ENCODE assay signal across 8 cellular contexts in the genomic region with DNA sequence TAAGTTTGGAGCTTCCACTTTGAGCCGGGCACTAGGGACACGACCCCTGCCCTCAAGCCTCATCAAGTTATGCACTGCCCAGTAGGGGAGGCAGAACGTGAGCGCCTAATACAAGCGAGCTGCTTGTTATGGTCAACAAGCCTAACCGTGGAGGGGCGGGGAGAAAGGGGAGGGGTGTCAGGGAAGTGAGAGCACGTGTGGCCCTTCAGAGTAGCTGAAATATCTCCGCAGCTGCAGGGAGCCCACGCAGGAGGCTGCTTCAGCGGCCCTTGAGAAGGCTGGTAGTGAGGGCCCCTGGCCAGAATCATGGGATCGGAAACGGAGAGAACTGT. TPM values are rescaled to one million over a fixed set of nuclear protein-coding genes. Genes with fewer than 3 reads are reported as not detected.
A peak's percentile ranks its signal among the peaks of the same experiment; 100 is the strongest.
DNase-seq lines count a peak whose midpoint lies in the region; ATAC-seq and TF ChIP-seq lines count a peak whose summit lies in the region.

No MANE protein-coding gene starts in this region.

- H3K36me3 Mint-ChIP-seq in H9 (ENCODE audit: insufficient read depth in 1 of 3, low read depth in 3 of 3) = peaks cover 3 to 15% (median 14%) of the 10 kb centered on the region in 3 experiments; a peak in 6 of 7 replicates
- peaks cover 23% of the 10 kb centered on the region for H3K36me3 Mint-ChIP-seq in activated B cell treated with CpG ODN at 0.5 μM for 24 hours (ENCODE audit: low read depth)

- H3K79me1 ChIP-seq in H9 (ENCODE audit: insufficient read depth, low read depth, low read length, poor library complexity, severe bottlenecking) = no peaks in the 10 kb centered on the region

- H4K8ac ChIP-seq in H9 (replicated peaks; ENCODE audit: insufficient read length, low read depth, low read length) = no peak overlapping the region

- no peaks in the 10 kb centered on the region for H3K4me1 ChIP-seq in H9 (ENCODE audit: insufficient read depth, low read length)

- H3K4me3 ChIP-seq in GM12865 (ENCODE audit: low read depth, low read length) = peak overlapping the region; percentile 60
- peak overlapping the region; percentile 78 for H3K4me3 ChIP-seq in coronary artery
- H3K4me3 ChIP-seq in lower leg skin (ENCODE audit: low read depth, poor library complexity, severe bottlenecking) = peak overlapping the region; percentile 52

- no peak overlapping the region for H2BK20ac ChIP-seq in H9 (ENCODE audit: low read depth, low read length, poor library complexity, severe bottlenecking)

- H3K27ac Mint-ChIP-seq in H9 (peak overlapping the region in 1 of 3 experiments; percentile 23; a peak in 1 of 7 replicates), activated B cell treated with CpG ODN at 0.5 μM for 24 hours (peak overlapping the region; percentile 89)

- H3K4me3 Mint-ChIP-seq in H9 (peak overlapping the region; percentile 77 to 80), activated B cell treated with CpG ODN at 0.5 μM for 24 hours (peak overlapping the region; percentile 86)

- no peak overlapping the region for H3K14ac ChIP-seq in H9 (ENCODE audit: insufficient read depth, low read length)

- H2BK12ac ChIP-seq in H9 (ENCODE audit: insufficient read length, low read depth, low read length) = no peak overlapping the region

- no peak overlapping the region for H2AFZ ChIP-seq in H9 (ENCODE audit: low read length)

- no peak overlapping the region for H3K4ac ChIP-seq in H9 (ENCODE audit: low read depth, low read length)

- H3K27me3 Mint-ChIP-seq in H9 (ENCODE audit: low read depth) = peaks cover 34% of the 10 kb centered on the region
- no peaks in the 10 kb centered on the region for H3K27me3 Mint-ChIP-seq in activated B cell treated with CpG ODN at 0.5 μM for 24 hours

- H4K5ac ChIP-seq in H9 (ENCODE audit: insufficient read length, low read depth, low read length) = no peak overlapping the region

- H3K9me3 ChIP-seq in H9 (ENCODE audit: control insufficient read depth, low read depth, low read length) = no peaks in the 10 kb centered on the region

- H4K91ac ChIP-seq in H9 (ENCODE audit: insufficient read length, low read depth, low read length) = no peak overlapping the region

- no peaks in the 10 kb centered on the region for H3K79me2 ChIP-seq in H9 (ENCODE audit: insufficient read depth, low read length)

- H2AK5ac ChIP-seq in H9 (ENCODE audit: insufficient read length, low read length) = no peak overlapping the region

- TF ChIP-seq CTCF in GM12865 (IDR thresholded peaks at IDR 0.05; ENCODE audit: insufficient read depth, low read depth, low read length, missing control alignments) = no peak
- no peak for TF ChIP-seq CTCF in H9 (conservative IDR thresholded peaks at IDR 0.05)
- TF ChIP-seq CTCF in activated B cell treated with CpG ODN at 0.5 μM for 24 hours (IDR thresholded peaks at IDR 0.05) = peak; percentile 12
- TF ChIP-seq CTCF in coronary artery (IDR thresholded peaks at IDR 0.05) = no peak
- no peak for TF ChIP-seq CTCF in lower leg skin (IDR thresholded peaks at IDR 0.05)

- H3K4me1 Mint-ChIP-seq in H9 (peaks cover 23 to 26% of the 10 kb centered on the region in 2 experiments), activated B cell treated with CpG ODN at 0.5 μM for 24 hours (peaks cover 33% of the 10 kb centered on the region)

- no peak overlapping the region for H3K9ac ChIP-seq in H9 (ENCODE audit: extremely low read depth, insufficient read length, low read length)

- no peak overlapping the region for H3T11ph ChIP-seq in H9 (ENCODE audit: low read length)

- peaks cover 4% of the 10 kb centered on the region; the same call in 1 of the 2 replicates for H3K27me3 ChIP-seq in H9 (ENCODE audit: insufficient read depth, low read length)

- H3K23me2 ChIP-seq in H9 (ENCODE audit: insufficient read length, low read depth, low read length, poor library complexity, severe bottlenecking) = peaks cover 11% of the 10 kb centered on the region

- no peak overlapping the region for H3K23ac ChIP-seq in H9 (ENCODE audit: insufficient read length, low read depth, low read length)

- no peak overlapping the region for H2BK5ac ChIP-seq in H9 (ENCODE audit: insufficient read length, low read length)

- H3K27ac ChIP-seq in H9 (ENCODE audit: insufficient read length, low read depth, low read length) (no peak overlapping the region), coronary artery (peak overlapping the region; percentile 77 to 85)

- H2BK15ac ChIP-seq in H9 (ENCODE audit: low read depth, low read length) = no peak overlapping the region

- TF ChIP-seq POLR2A in lower leg skin (IDR thresholded peaks at IDR 0.05) = no peak

- H3K9me3 Mint-ChIP-seq in H9 = peaks cover 0 to 9% of the 10 kb centered on the region in 2 experiments; a peak in 3 of 5 replicates
- peaks cover 3% of the 10 kb centered on the region for H3K9me3 Mint-ChIP-seq in activated B cell treated with CpG ODN at 0.5 μM for 24 hours

- no peaks in the 10 kb centered on the region for H4K20me1 ChIP-seq in H9 (ENCODE audit: control insufficient read depth, insufficient read depth, insufficient read length)

- peak; percentile 68 for ATAC-seq in activated B cell treated with CpG ODN at 0.5 μM for 24 hours (ENCODE audit: low read depth)

- DNase-seq in GM12865 (ENCODE audit: low read depth) (peak; percentile 74), H9 (peak; percentile 75), M059J (ENCODE audit: low read depth) (peak; percentile 30), activated B cell treated with CpG ODN at 0.5 μM for 24 hours (no peak), coronary artery (ENCODE audit: low spot score) (peak; percentile 74), lower leg skin (ENCODE audit: low spot score in 2 of 2) (peak; percentile 38 to 86), cerebellar nuclear complex (lab: John Stamatoyannopoulos, UW) (no peak)
- peak; percentile 12 to 34 for DNase-seq in stimulated activated CD4-positive, alpha-beta T cell treated with anti-CD3 and anti-CD28 coated beads, Interleukin-4, amount 100 ng/mL, for 48 hours (ENCODE audit: low read depth in 2 of 2)

- peak overlapping the region; percentile 64 for H3K18ac ChIP-seq in H9 (ENCODE audit: insufficient read length, low read depth, low read length)

- CTCF ChIA-PET in activated B cell treated with CpG ODN at 0.5 μM for 24 hours (lab: Charles Lee) = interaction anchor here (0.7 to 6.5 kb wide), 19 partner anchors 16 to 271 kb away, joined by 3 to 60 read pairs (median 5); partner anchors contain the start of genes ACOT13, C6orf62, KIAA0319 and TDP2

- no peak overlapping the region for H3K56ac ChIP-seq in H9 (ENCODE audit: insufficient read length, low read depth, low read length)

- POLR2A ChIA-PET in activated B cell treated with CpG ODN at 0.5 μM for 24 hours (lab: Charles Lee) = interaction anchor here (0.6 to 5.3 kb wide), 14 partner anchors 22 to 275 kb away, joined by 3 to 67 read pairs (median 6); partner anchors contain the start of genes ACOT13, C6orf62, KIAA0319 and TDP2

- intact Hi-C loops in activated B cell treated with CpG ODN at 0.5 μM for 24 hours (cut with micrococcal nuclease) = loop anchor here (1.0 to 10.0 kb wide), 8 partner anchors 22 to 279 kb away; partner anchors contain the start of genes GMNN, KIAA0319 and TDP2
- intact Hi-C loops in lower leg skin (cut with DNase I; ENCODE audit: low total_unique reads) = no loop called here

- WGBS in H9 (ENCODE audit: extremely low coverage, insufficient read length, low lambda C conversion rate) = no CpG with 5 or more reads among the region's 13 CpGs
- 3 to 4% methylated on average over 13 of the region's 13 CpGs for WGBS in lower leg skin, 2 donors

- no peak overlapping the region for H2BK120ac ChIP-seq in H9 (ENCODE audit: low read depth, low read length, poor library complexity, severe bottlenecking)

- peak overlapping the region; percentile 93 for H3K4me2 ChIP-seq in H9 (ENCODE audit: insufficient read depth, insufficient read length, low read length)

RNA-seq across cellular contexts. Expression of gene ALDH5A1, which starts 0.7 kb away (rescaled TPM):
- 5.2 and 5.4 TPM in 2 replicates for total RNA-seq in H9 (2021)
- total RNA-seq in M059J (2014; rRNA removed; shearing (Covaris generic)) = 1.8 and 3.0 TPM in 2 replicates
- total RNA-seq in activated B cell treated with CpG ODN at 0.5 μM for 24 hours = 15.9 and 17.5 TPM in 2 replicates
- 10 to 100 TPM; 10.9 to 16.5 (median 14.3) TPM for total RNA-seq in lower leg skin

RNA-seq across cellular contexts. Expression of gene GPLD1, which starts 6.1 kb away (rescaled TPM):
- total RNA-seq in H9 (2021) (7.5 and 8.0 TPM in 2 replicates), activated B cell treated with CpG ODN at 0.5 μM for 24 hours (7.3 and 8.4 TPM in 2 replicates), lower leg skin (10 to 100 TPM; 24.4 to 69.6 (median 50.8) TPM)
- total RNA-seq in M059J (2014; rRNA removed; shearing (Covaris generic)) = 0.22 TPM in 1 of 2 replicates, not detected in the other

Comparison
In these comparisons a context has a peak if more than half of its experiments do, and no peak if none do; other contexts are left out.
1. DNase-seq: peak in GM12865 (single experiment), H9 (single experiment), M059J (single experiment), coronary artery (single experiment), lower leg skin (2 of 2) and stimulated activated CD4-positive, alpha-beta T cell treated with anti-CD3 and anti-CD28 coated beads, Interleukin-4, amount 100 ng/mL, for 48 hours (2 of 2); none in activated B cell treated with CpG ODN at 0.5 μM for 24 hours (single experiment) and cerebellar nuclear complex (0 of 2).
2. Peak in every context shown above with its lines, with median percentiles within 50 percentile points of each other: H3K4me3 ChIP-seq.